ENCODE assay signal across 8 cellular contexts in genomic region chr11:128632151-128632791, GRCh38. TPM values are rescaled to one million over a fixed set of nuclear protein-coding genes. Genes with fewer than 3 reads are reported as not detected.
DNase-seq lines count a peak whose midpoint lies in the region; ATAC-seq, FAIRE-seq and TF ChIP-seq lines count a peak whose summit lies in the region.

No MANE protein-coding gene starts in this region.

- no peak overlapping the region for H3K4me3 Mint-ChIP-seq in neural crest cell

- DNase-seq in AML-193 (lab: John Stamatoyannopoulos, UW) (peak; percentile 34 to 43), GM18507 (ENCODE audit: extremely low spot score, insufficient read length, low read depth) (no peak), NCI-H1105 (lab: John Stamatoyannopoulos, UW) (peak; percentile 22), neural crest cell (ENCODE audit: low read depth, low spot score) (peak; percentile 43), midbrain (lab: John Stamatoyannopoulos, UW) (no peak)
- DNase-seq in activated CD4-positive, alpha-beta T cell treated with anti-CD3 and anti-CD28 coated beads for 48 hours, result peak; percentile 64

- TF ChIP-seq CTCF in neural crest cell (conservative IDR thresholded peaks at IDR 0.05), result peak; percentile 72

- ATAC-seq in esophagus mucosa (peak; percentile 32), HG02840 (IDR thresholded peaks at IDR 0.05; ENCODE audit: low FRiP score, unreplicated experiment) (no peak)

- no peaks in the 10 kb centered on the region for H3K9me3 Mint-ChIP-seq in neural crest cell

- no peak overlapping the region for H3K27ac Mint-ChIP-seq in neural crest cell (ENCODE audit: unreplicated experiment)

- no peaks in the 10 kb centered on the region for H3K36me3 Mint-ChIP-seq in neural crest cell (ENCODE audit: low read depth)

- peak; percentile 63 for FAIRE-seq in GM18507 (lab: Jason Lieb, UNC)

- H3K27me3 Mint-ChIP-seq in neural crest cell (ENCODE audit: low read depth), result peaks cover 7% of the 10 kb centered on the region

- H3K4me1 Mint-ChIP-seq in neural crest cell, result peaks cover 19% of the 10 kb centered on the region

RNA-seq across cellular contexts. Expression of gene ETS1, which starts 44.9 kb away (rescaled TPM):
- total RNA-seq in esophagus mucosa (7.8 TPM), neural crest cell (55.9 and 69.3 TPM in 2 replicates)

Comparison
In these comparisons a context has a peak if more than half of its experiments do, and no peak if none do; other contexts are left out.
1. DNase-seq: peak in AML-193 (2 of 2), NCI-H1105 (single experiment), activated CD4-positive, alpha-beta T cell treated with anti-CD3 and anti-CD28 coated beads for 48 hours (single experiment) and neural crest cell (single experiment); none in GM18507 (single experiment) and midbrain (single experiment).